9 cellular contexts compared by ENCODE assay signal in genomic region chr10:133159950-133160812, GRCh38. TPM values are rescaled to one million over a fixed set of nuclear protein-coding genes. Genes with fewer than 3 reads are reported as not detected.
DNase-seq lines count a peak whose midpoint lies in the region; ATAC-seq, FAIRE-seq and TF ChIP-seq lines count a peak whose summit lies in the region.
"Had no signal": no experiment of that assay in that cellular context is flagged by ENCODE, and none has a peak within 500 bp of the region (broad histone marks: within the 10 kb centered on the region; RNA-seq: fewer than 3 reads in every experiment).

KNDC1 (plus strand) TSS chr10:133160219; CDS start chr10:133160468, 249 bp downstream.

- H3K9me3 ChIP-seq in keratinocyte (ENCODE audit: control insufficient read depth, low read depth, low read length) (no peaks in the 10 kb centered on the region), stomach smooth muscle (ENCODE audit: control insufficient read depth in 2 of 2, low read length in 2 of 2) (no peaks in the 10 kb centered on the region)

- no peak within 1 kb of the TSS for H2AFZ ChIP-seq in keratinocyte (ENCODE audit: control insufficient read depth, low read length)

- ATAC-seq in GM21619 (IDR thresholded peaks at IDR 0.05; ENCODE audit: unreplicated experiment) = no peak
- ATAC-seq in HG03095 (IDR thresholded peaks at IDR 0.05; ENCODE audit: unreplicated experiment) = no peak

- H3K4me1 ChIP-seq in keratinocyte (ENCODE audit: control insufficient read depth, extremely low read depth, insufficient read depth, low read length) (no peaks in the 10 kb centered on the region), stomach smooth muscle (ENCODE audit: control insufficient read depth, insufficient read depth, low read length) (peaks cover 17% of the 10 kb centered on the region)

- DNase-seq in AG09309 (ENCODE audit: low read depth) = no peak
- peak; percentile 88 for DNase-seq in HEK293T (ENCODE audit: extremely low spot score)
- peak; percentile 59 to 79 for DNase-seq in T47D (ENCODE audit: low read depth in 1 of 2, low spot score in 1 of 2)
- DNase-seq in keratinocyte (ENCODE audit: low read depth, low spot score) = no peak
- no peak for DNase-seq in LoVo (ENCODE audit: low spot score)

- H3K9me1 ChIP-seq in keratinocyte (ENCODE audit: control insufficient read depth, extremely low read depth, insufficient read depth, low read length) = no peaks in the 10 kb centered on the region

- in situ Hi-C loops in T47D (cut with HindIII; ENCODE audit: low pct_unique_long_range_greater_than_20kb, low sequenced_read_pairs) = no loop called here

- no peaks in the 10 kb centered on the region for H3K79me2 ChIP-seq in keratinocyte (ENCODE audit: control insufficient read depth, insufficient read depth, low read length)

- dilution Hi-C loops in keratinocyte (cut with MboI; ENCODE audit: extremely low pct_ligation_motif_present, low sequenced_read_pairs) = no loop called here

- POLR2A ChIA-PET in HEK293T (lab: Yijun Ruan, JAX) = no interaction called here

- H4K20me1 ChIP-seq in keratinocyte (ENCODE audit: control insufficient read depth, extremely low read depth, insufficient read depth, low read length) = no peaks in the 10 kb centered on the region

- H3K36me3 ChIP-seq in keratinocyte (ENCODE audit: control insufficient read depth in 2 of 2, extremely low read depth in 1 of 2, insufficient read depth in 2 of 2, low read length in 2 of 2) (no peaks in the 10 kb centered on the region), stomach smooth muscle (ENCODE audit: control insufficient read depth in 2 of 2, insufficient read depth in 2 of 2, low read length in 2 of 2) (no peaks in the 10 kb centered on the region)

- no peak within 1 kb of the TSS for H3K9ac ChIP-seq in keratinocyte (ENCODE audit: control insufficient read depth, extremely low read depth, insufficient read depth, low read length)
- peak within 1 kb of the TSS in 1 of 2 donors; percentile 33 for H3K9ac ChIP-seq in stomach smooth muscle (ENCODE audit: low read length in 2 of 2)

- H3K4me3 ChIP-seq in AG09309 (ENCODE audit: control insufficient read depth, low read depth, low read length) (peak within 1 kb of the TSS; percentile 21), keratinocyte (ENCODE audit: control insufficient read depth in 2 of 3, extremely low read depth in 1 of 3, insufficient read depth in 2 of 3, low read depth in 1 of 3, low read length in 3 of 3) (peak within 1 kb of the TSS in 2 of 3 experiments; percentile 43 to 48), stomach smooth muscle (ENCODE audit: low read length in 2 of 2) (peak within 1 kb of the TSS; percentile 52 to 70)

- no peak within 1 kb of the TSS for H3K4me2 ChIP-seq in keratinocyte (ENCODE audit: control insufficient read depth, extremely low read depth, insufficient read depth, low read depth, low read length)

- CTCF ChIA-PET in HEK293T (lab: Yijun Ruan, JAX) = interaction anchor here (0.7 to 0.8 kb wide), 2 partner anchors 17 to 107 kb away, joined by 3 read pairs; no protein-coding TSS in a partner anchor

- TF ChIP-seq CTCF in AG09309 (IDR thresholded peaks at IDR 0.05; ENCODE audit: control insufficient read depth, insufficient read depth, low read depth, low read length, missing control alignments) (no peak), keratinocyte (optimal IDR thresholded peaks at IDR 0.05 in 1 of 3, IDR thresholded peaks at IDR 0.05 in 1 of 3, conservative IDR thresholded peaks at IDR 0.05 in 1 of 3; ENCODE audit: extremely low read depth in 1 of 3, insufficient read depth in 2 of 3, low read length in 3 of 3) (no peak)

- H3K27me3 ChIP-seq in keratinocyte (ENCODE audit: control insufficient read depth, extremely low read depth, insufficient read depth, low read length) (peaks cover 40% of the 10 kb centered on the region), stomach smooth muscle (ENCODE audit: control insufficient read depth in 1 of 2, insufficient read depth in 2 of 2, low read length in 2 of 2) (peaks cover 23 to 31% of the 10 kb centered on the region in 2 donors)

- FAIRE-seq in keratinocyte (lab: Jason Lieb, UNC) = no peak
- FAIRE-seq: colon had no signal

- H3K27ac ChIP-seq in keratinocyte (ENCODE audit: control insufficient read depth, insufficient read depth, low read length) (no peak within 1 kb of the TSS), stomach smooth muscle (ENCODE audit: low read length) (no peak within 1 kb of the TSS)

TF ChIP-seq in HEK293T, 16 proteins besides CTCF, POLR2A, EP300 and RAD21:
- TF ChIP-seq L3MBTL2 (conservative IDR thresholded peaks at IDR 0.05) = no peak

RNA-seq across cellular contexts. Expression of gene KNDC1, which starts in this region (rescaled TPM):
- polyA plus RNA-seq in keratinocyte = 0.02 to 0.32 TPM (median 0.20 TPM) in 3 replicates
- not detected for polyA plus RNA-seq in keratinocyte (2011; ENCODE audit: low read depth)
- 0.27 TPM in 1 of 2 replicates, not detected in the other for polyA plus RNA-seq in keratinocyte (2011; cell fraction: cytosol; rRNA removed)
- 0.03 and 0.59 TPM in 2 replicates for polyA plus RNA-seq in keratinocyte (2011; cell fraction: nucleus; rRNA removed)
- polyA plus RNA-seq in keratinocyte (2012; ENCODE audit: low replicate concordance) = 0.05 TPM in 1 of 2 replicates, not detected in the other
- polyA minus RNA-seq in keratinocyte = 0.99 TPM in 1 of 3 replicates, not detected in the others
- polyA minus RNA-seq in keratinocyte (2011; cell fraction: cytosol; rRNA and poly(A)+ RNA removed) = not detected
- 0.78 and 2.6 TPM in 2 replicates for polyA minus RNA-seq in keratinocyte (2011; cell fraction: nucleus; rRNA and poly(A)+ RNA removed)

Comparison
In these comparisons a context has a peak if more than half of its experiments do, and no peak if none do; other contexts are left out.
1. DNase-seq: peak in HEK293T (single experiment) and T47D (2 of 2); none in AG09309 (single experiment), keratinocyte (single experiment) and LoVo (single experiment).
2. Peak in every context shown above with its lines, with median percentiles within 50 percentile points of each other: H3K4me3 ChIP-seq.